Comparison of ENCODE assay signal across 9 cellular contexts in the genomic region with DNA sequence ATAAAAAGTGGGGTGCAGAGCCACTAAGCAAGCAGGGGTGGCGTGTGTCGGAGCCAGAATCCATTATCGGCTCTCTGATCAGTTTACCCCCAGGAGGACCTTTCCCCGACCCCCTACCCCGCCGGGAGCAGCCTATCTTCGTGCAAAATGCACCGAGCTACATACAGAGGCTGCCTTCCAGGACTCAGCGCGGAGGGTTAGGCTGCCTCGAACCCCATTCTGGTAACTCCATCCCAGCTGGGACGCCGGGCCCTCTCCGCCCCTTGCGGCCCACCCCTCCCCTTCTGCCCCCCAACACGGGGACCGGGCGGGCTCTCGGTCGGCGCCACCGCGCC. TPM values are rescaled to one million over a fixed set of nuclear protein-coding genes. Genes with fewer than 3 reads are reported as not detected.
DNase-seq lines count a peak whose midpoint lies in the region; ATAC-seq, FAIRE-seq and TF ChIP-seq lines count a peak whose summit lies in the region.
"Had no signal": no experiment of that assay in that cellular context is flagged by ENCODE, and none has a peak within 500 bp of the region (broad histone marks: within the 10 kb centered on the region; RNA-seq: fewer than 3 reads in every experiment).

No MANE protein-coding gene starts in this region.

- FAIRE-seq in frontal cortex (lab: Jason Lieb, UNC): no peak

- H3K36me3 ChIP-seq in A673 (ENCODE audit: insufficient read depth, low read length, poor library complexity, severe bottlenecking) (no peaks in the 10 kb centered on the region), muscle layer of duodenum (ENCODE audit: control insufficient read depth in 1 of 2, insufficient read depth in 2 of 2, low read length in 2 of 2) (no peaks in the 10 kb centered on the region)

- no TSS peak for BruUV-seq in A673 (replicated peaks; lab: Mats Ljungman, UMichigan)

- DNase-seq in A673 (ENCODE audit: low spot score) (no peak), choroid plexus epithelial cell (ENCODE audit: low read depth) (no peak), frontal cortex (ENCODE audit: low spot score in 2 of 2) (no peak), hepatic stellate cell (ENCODE audit: low spot score) (no peak)
- no peak for DNase-seq in Jurkat, Clone E6-1 (ENCODE audit: low read depth, low spot score)
- DNase-seq in activated CD8-positive, alpha-beta memory T cell treated with anti-CD3 and anti-CD28 coated beads for 24 hours: no peak
- DNase-seq: OCI-M1 had no signal

- H3K9me3 ChIP-seq in A673 (ENCODE audit: low read depth, low read length, poor library complexity, severe bottlenecking) (no peaks in the 10 kb centered on the region), muscle layer of duodenum (ENCODE audit: control insufficient read depth in 1 of 2, low read length in 2 of 2) (no peaks in the 10 kb centered on the region)

- no peak for TF ChIP-seq CTCF in A673 (conservative IDR thresholded peaks at IDR 0.05; ENCODE audit: low read depth, low read length)
- no peak for TF ChIP-seq CTCF in choroid plexus epithelial cell (conservative IDR thresholded peaks at IDR 0.05; ENCODE audit: low read depth, low read length)

- no peaks in the 10 kb centered on the region for H3K27me3 ChIP-seq in A673 (replicated peaks; ENCODE audit: insufficient read depth, low read depth, low read length, poor library complexity)
- no peaks in the 10 kb centered on the region for H3K27me3 ChIP-seq in muscle layer of duodenum (ENCODE audit: low read depth, low read length)

- CTCF ChIA-PET in A673 (lab: Charles Lee): interaction anchor here (0.9 to 1.0 kb wide), 2 partner anchors 12 to 134 kb away, joined by 3 to 14 read pairs; no protein-coding TSS in a partner anchor

- H3K4me3 ChIP-seq in A673 (ENCODE audit: low read depth, low read length, poor library complexity, severe bottlenecking) (peak overlapping the region; percentile 81), choroid plexus epithelial cell (ENCODE audit: low read depth, low read length) (peak overlapping the region; percentile 71), muscle layer of duodenum (ENCODE audit: low read depth in 1 of 2, low read length in 2 of 2) (peak overlapping the region; percentile 67 to 74)
- peak overlapping the region; percentile 64 for H3K4me3 ChIP-seq in Jurkat, Clone E6-1 (ENCODE audit: low read length)

- H3K4me1 ChIP-seq in A673 (ENCODE audit: insufficient read depth, low read length, poor library complexity, severe bottlenecking): peaks cover 18% of the 10 kb centered on the region
- peaks cover 0 to 11% of the 10 kb centered on the region in 2 donors for H3K4me1 ChIP-seq in muscle layer of duodenum (ENCODE audit: control insufficient read depth in 1 of 2, insufficient read depth in 2 of 2, low read length in 2 of 2)

- H3K27ac ChIP-seq in A673 (ENCODE audit: low read depth, low read length, poor library complexity, severe bottlenecking): peak overlapping the region; percentile 79
- no peak overlapping the region for H3K27ac ChIP-seq in muscle layer of duodenum (ENCODE audit: low read length)

- POLR2A ChIA-PET in A673 (lab: Charles Lee; ENCODE audit: low non-redundant PET): no interaction called here

- intact Hi-C loops in A673 (cut with micrococcal nuclease; ENCODE audit: unreplicated experiment): no loop called here

- ATAC-seq in HG02870 (IDR thresholded peaks at IDR 0.05; ENCODE audit: unreplicated experiment): no peak

RNA-seq across cellular contexts. Expression of a gene that starts 12.2 kb away (rescaled TPM):
- total RNA-seq in A673 (2021): 5.4 and 6.4 TPM in 2 replicates
- polyA plus RNA-seq in Jurkat, Clone E6-1 (2012; ENCODE audit: insufficient read depth, insufficient read length): 3.0 TPM
- 11.4 TPM for total RNA-seq in frontal cortex
